ENCODE assay signal across 9 cellular contexts in the genomic region with DNA sequence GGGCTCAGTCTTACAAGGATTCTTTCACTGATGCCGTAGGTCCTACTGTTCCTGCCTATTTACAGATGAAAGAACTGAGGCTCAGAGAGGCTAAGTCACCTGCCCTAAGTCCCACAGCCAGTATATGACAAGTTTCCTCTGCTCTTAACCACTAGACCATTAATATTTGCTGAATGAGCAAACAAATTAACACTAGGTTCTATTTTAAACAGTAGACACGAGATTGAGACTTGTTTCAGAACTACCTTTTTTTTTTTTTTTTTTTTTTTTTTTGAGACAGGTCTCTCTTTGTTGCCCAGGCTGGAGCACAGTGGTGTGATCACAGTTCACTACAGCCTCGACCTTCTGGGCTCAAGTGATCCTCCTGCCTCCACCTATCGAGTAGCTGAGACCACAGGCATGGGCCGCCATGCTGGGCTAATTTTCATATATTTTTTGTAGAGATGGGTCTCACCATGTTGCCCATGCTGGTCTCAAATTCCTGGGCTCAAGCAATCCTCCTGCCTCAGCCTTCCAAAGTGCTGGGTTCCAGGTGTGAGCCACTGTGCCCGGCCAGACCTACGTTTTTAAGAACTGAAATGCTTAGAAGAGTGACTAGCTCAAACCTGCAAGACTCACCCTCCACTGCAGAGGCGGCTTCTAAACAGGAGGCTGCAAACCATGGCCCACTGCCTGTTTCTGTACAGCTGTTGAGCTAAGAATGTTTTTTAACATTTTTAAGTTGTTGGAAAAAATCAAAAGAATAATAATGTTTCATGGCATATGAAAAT. TPM values are rescaled to one million over a fixed set of nuclear protein-coding genes. Genes with fewer than 3 reads are reported as not detected.
DNase-seq lines count a peak whose midpoint lies in the region; ATAC-seq and TF ChIP-seq lines count a peak whose summit lies in the region.
"Had no signal": no experiment of that assay in that cellular context is flagged by ENCODE, and none has a peak within 500 bp of the region (broad histone marks: within the 10 kb centered on the region; RNA-seq: fewer than 3 reads in every experiment).

No MANE protein-coding gene starts in this region.

- no peak overlapping the region for H3K4me3 ChIP-seq in neutrophil (ENCODE audit: low read depth in 1 of 2, low read length in 1 of 2)
- no peak overlapping the region for H3K4me3 ChIP-seq in uterus
- H3K4me3 ChIP-seq in thyroid gland (replicated peaks in 1 of 3), result no peak overlapping the region

- peaks cover 70% of the 10 kb centered on the region for H3K4me1 Mint-ChIP-seq in activated T-helper 2 cell treated with anti-CD3 and anti-CD28 coated beads, Interferon-gamma antibody, Interleukin-2, Interleukin-4, amounts not matched to agents 10 μg/mL and 5 μg/mL and 100 μg/mL, durations not matched to agents 14 hours and 24 hours and 36 hours (ENCODE audit: low read depth)
- H3K4me1 Mint-ChIP-seq: mesothelial cell of epicardium had no signal

- ATAC-seq in GM18517 (IDR thresholded peaks at IDR 0.05; ENCODE audit: unreplicated experiment), result peak; percentile 65
- ATAC-seq in GM21447 (IDR thresholded peaks at IDR 0.05; ENCODE audit: unreplicated experiment), result peak; percentile 44
- peak; percentile 48 for ATAC-seq in HG03280 (IDR thresholded peaks at IDR 0.05; ENCODE audit: unreplicated experiment)

- WGBS in thyroid gland, 2 donors, result 88 to 93% methylated on average over 8 of the region's 8 CpGs

- H3K27ac ChIP-seq in neutrophil (peak overlapping the region; percentile 73), uterus (no peak overlapping the region), thyroid gland (no peak overlapping the region)

- TF ChIP-seq CTCF in neutrophil (IDR thresholded peaks at IDR 0.05) (no peak), uterus (IDR thresholded peaks at IDR 0.05) (no peak), thyroid gland (IDR thresholded peaks at IDR 0.05) (no peak)

- intact Hi-C loops in uterus (cut with DNase I; ENCODE audit: low total_unique reads), result no loop called here
- intact Hi-C loops in activated T-helper 2 cell treated with anti-CD3 and anti-CD28 coated beads, Interferon-gamma antibody, Interleukin-2, Interleukin-4, amounts not matched to agents 10 μg/mL and 5 μg/mL and 100 μg/mL, durations not matched to agents 14 hours and 24 hours and 36 hours (cut with micrococcal nuclease), result loop anchor here (1.0 kb wide), 1 partner anchor 20 kb away; no protein-coding TSS in a partner anchor
- intact Hi-C loops in thyroid gland (cut with DNase I), result no loop called here

- H3K36me3 Mint-ChIP-seq in activated T-helper 2 cell treated with anti-CD3 and anti-CD28 coated beads, Interferon-gamma antibody, Interleukin-2, Interleukin-4, amounts not matched to agents 10 μg/mL and 5 μg/mL and 100 μg/mL, durations not matched to agents 14 hours and 24 hours and 36 hours (ENCODE audit: low read depth), result peaks cover 47% of the 10 kb centered on the region
- H3K36me3 Mint-ChIP-seq: mesothelial cell of epicardium had no signal

- no peak overlapping the region for H3K27ac Mint-ChIP-seq in activated T-helper 2 cell treated with anti-CD3 and anti-CD28 coated beads, Interferon-gamma antibody, Interleukin-2, Interleukin-4, amounts not matched to agents 10 μg/mL and 5 μg/mL and 100 μg/mL, durations not matched to agents 14 hours and 24 hours and 36 hours
- H3K27ac Mint-ChIP-seq: mesothelial cell of epicardium had no signal

- no peaks in the 10 kb centered on the region for H3K9me3 Mint-ChIP-seq in activated T-helper 2 cell treated with anti-CD3 and anti-CD28 coated beads, Interferon-gamma antibody, Interleukin-2, Interleukin-4, amounts not matched to agents 10 μg/mL and 5 μg/mL and 100 μg/mL, durations not matched to agents 14 hours and 24 hours and 36 hours
- H3K9me3 Mint-ChIP-seq: mesothelial cell of epicardium had no signal

- H3K9me3 ChIP-seq in neutrophil (no peaks in the 10 kb centered on the region), uterus (no peaks in the 10 kb centered on the region), thyroid gland (no peaks in the 10 kb centered on the region)

- DNase-seq in uterus (no peak), thyroid gland (no peak)
- DNase-seq in activated T-helper 2 cell treated with anti-CD3 and anti-CD28 coated beads, Interferon-gamma antibody, Interleukin-2, Interleukin-4, amounts not matched to agents 10 μg/mL and 5 μg/mL and 100 μg/mL, durations not matched to agents 14 hours and 24 hours and 36 hours (ENCODE audit: low spot score), result no peak
- DNase-seq: KBM-7 had no signal

- H3K27me3 Mint-ChIP-seq in activated T-helper 2 cell treated with anti-CD3 and anti-CD28 coated beads, Interferon-gamma antibody, Interleukin-2, Interleukin-4, amounts not matched to agents 10 μg/mL and 5 μg/mL and 100 μg/mL, durations not matched to agents 14 hours and 24 hours and 36 hours (ENCODE audit: low read depth), result no peaks in the 10 kb centered on the region

- H3K4me1 ChIP-seq in neutrophil (ENCODE audit: control insufficient read depth in 1 of 2, insufficient read depth in 1 of 2, low read depth in 1 of 2, low read length in 1 of 2) (peaks cover 45 to 52% of the 10 kb centered on the region in 2 experiments), uterus (peaks cover 6 to 7% of the 10 kb centered on the region in 2 donors), thyroid gland (peaks cover 17 to 36% of the 10 kb centered on the region in 2 donors)

- no peak for TF ChIP-seq POLR2A in uterus (IDR thresholded peaks at IDR 0.05)
- TF ChIP-seq POLR2A in thyroid gland (IDR thresholded peaks at IDR 0.05), result no peak

- no peaks in the 10 kb centered on the region for H3K27me3 ChIP-seq in neutrophil
- no peaks in the 10 kb centered on the region for H3K27me3 ChIP-seq in uterus
- H3K27me3 ChIP-seq in thyroid gland, result no peaks in the 10 kb centered on the region

- peaks cover 12% of the 10 kb centered on the region for H3K36me3 ChIP-seq in neutrophil
- no peaks in the 10 kb centered on the region for H3K36me3 ChIP-seq in uterus
- no peaks in the 10 kb centered on the region for H3K36me3 ChIP-seq in thyroid gland

- no peak overlapping the region for H3K4me3 Mint-ChIP-seq in activated T-helper 2 cell treated with anti-CD3 and anti-CD28 coated beads, Interferon-gamma antibody, Interleukin-2, Interleukin-4, amounts not matched to agents 10 μg/mL and 5 μg/mL and 100 μg/mL, durations not matched to agents 14 hours and 24 hours and 36 hours (ENCODE audit: low read depth)
- H3K4me3 Mint-ChIP-seq: mesothelial cell of epicardium had no signal

RNA-seq across cellular contexts. Expression of gene SYNE3, which starts 12.9 kb away (rescaled TPM):
- 10 to 100 TPM in 2 of 4 donors, 1 to 10 TPM in 2; 4.9 to 36.1 (median 15.2) TPM for total RNA-seq in uterus
- 36.5 and 40.1 TPM in 2 replicates for total RNA-seq in activated T-helper 2 cell treated with anti-CD3 and anti-CD28 coated beads, Interferon-gamma antibody, Interleukin-2, Interleukin-4, amounts not matched to agents 10 μg/mL and 5 μg/mL and 100 μg/mL, durations not matched to agents 14 hours and 24 hours and 36 hours
- total RNA-seq in thyroid gland, result 10 to 100 TPM in 3 of 4 donors, 1 to 10 TPM in 1; 9.7 to 21.9 (median 17.6) TPM

RNA-seq across cellular contexts. Expression of gene GLRX5, which starts 31.3 kb away (rescaled TPM):
- total RNA-seq in uterus (10 to 100 TPM in 3 of 4 donors, 1 to 10 TPM in 1; 5.9 to 40.3 (median 23.7) TPM), thyroid gland (10 to 100 TPM; 33.9 to 64.1 (median 41.3) TPM)
- 32.4 and 39.4 TPM in 2 replicates for total RNA-seq in activated T-helper 2 cell treated with anti-CD3 and anti-CD28 coated beads, Interferon-gamma antibody, Interleukin-2, Interleukin-4, amounts not matched to agents 10 μg/mL and 5 μg/mL and 100 μg/mL, durations not matched to agents 14 hours and 24 hours and 36 hours
